In genomic region chr3:49333091-49333490, GRCh38 we compare ENCODE assay signal across 14 cellular contexts. TPM values are rescaled to one million over a fixed set of nuclear protein-coding genes. Genes with fewer than 3 reads are reported as not detected.
DNase-seq lines count a peak whose midpoint lies in the region; ATAC-seq and TF ChIP-seq lines count a peak whose summit lies in the region.
"Had no signal": no experiment of that assay in that cellular context is flagged by ENCODE, and none has a peak within 500 bp of the region (broad histone marks: within the 10 kb centered on the region; RNA-seq: fewer than 3 reads in every experiment).

No MANE protein-coding gene starts in this region.

- H3K9me1 ChIP-seq in IMR-90 (ENCODE audit: insufficient read depth, low read length) = peaks cover 5% of the 10 kb centered on the region; the same call in 1 of the 2 replicates

- H4K5ac ChIP-seq in IMR-90 (ENCODE audit: low read depth, low read length) = no peak overlapping the region

- no peak for TF ChIP-seq RAD21 in IMR-90 (IDR thresholded peaks at IDR 0.05; ENCODE audit: low read length)

- peaks cover 21 to 54% of the 10 kb centered on the region in 2 experiments; a peak in 3 of 4 replicates for H3K79me1 ChIP-seq in IMR-90 (ENCODE audit: low read depth in 1 of 2, low read length in 2 of 2)

- peaks cover 31% of the 10 kb centered on the region for H3K4me1 Mint-ChIP-seq in activated CD4-positive, alpha-beta T cell treated with anti-CD3 and anti-CD28 coated beads, Interleukin-2, amount 10 ng/mL, durations not matched to agents 7 days and 5 days
- H3K4me1 Mint-ChIP-seq in activated T-helper 2 cell treated with anti-CD3 and anti-CD28 coated beads, Interferon-gamma antibody, Interleukin-2, Interleukin-4, amounts not matched to agents 10 μg/mL and 5 μg/mL and 100 μg/mL, durations not matched to agents 14 hours and 24 hours and 36 hours (ENCODE audit: low read depth) = peaks cover 12% of the 10 kb centered on the region

- peak overlapping the region; percentile 79 for H3K27ac Mint-ChIP-seq in activated CD4-positive, alpha-beta T cell treated with anti-CD3 and anti-CD28 coated beads, Interleukin-2, amount 10 ng/mL, durations not matched to agents 7 days and 5 days
- H3K27ac Mint-ChIP-seq in activated T-helper 2 cell treated with anti-CD3 and anti-CD28 coated beads, Interferon-gamma antibody, Interleukin-2, Interleukin-4, amounts not matched to agents 10 μg/mL and 5 μg/mL and 100 μg/mL, durations not matched to agents 14 hours and 24 hours and 36 hours = no peak overlapping the region

- no peak overlapping the region for H2BK20ac ChIP-seq in IMR-90 (ENCODE audit: low read depth, low read length)

- H2BK15ac ChIP-seq in IMR-90 (ENCODE audit: low read depth, low read length) = no peak overlapping the region

- H3K9me3 Mint-ChIP-seq in activated CD4-positive, alpha-beta T cell treated with anti-CD3 and anti-CD28 coated beads, Interleukin-2, amount 10 ng/mL, durations not matched to agents 7 days and 5 days = no peaks in the 10 kb centered on the region
- H3K9me3 Mint-ChIP-seq in activated T-helper 2 cell treated with anti-CD3 and anti-CD28 coated beads, Interferon-gamma antibody, Interleukin-2, Interleukin-4, amounts not matched to agents 10 μg/mL and 5 μg/mL and 100 μg/mL, durations not matched to agents 14 hours and 24 hours and 36 hours = no peaks in the 10 kb centered on the region

- H3K9me3 ChIP-seq in IMR-90 (ENCODE audit: control insufficient read depth, insufficient read depth, low read length) (no peaks in the 10 kb centered on the region), mammary epithelial cell (replicated peaks; ENCODE audit: insufficient read depth, low read length) (no peaks in the 10 kb centered on the region), uterus (no peaks in the 10 kb centered on the region)
- H3K9me3 ChIP-seq: ascending aorta, tibial artery had no signal

- H3K79me2 ChIP-seq in mammary epithelial cell (ENCODE audit: insufficient read depth, low read length) = peaks cover 69% of the 10 kb centered on the region

- no peak overlapping the region for H2BK120ac ChIP-seq in IMR-90 (ENCODE audit: low read depth, low read length)

- H3K27me3 ChIP-seq in IMR-90 (ENCODE audit: control insufficient read depth, insufficient read depth, low read length) = no peaks in the 10 kb centered on the region
- no peaks in the 10 kb centered on the region for H3K27me3 ChIP-seq in mammary epithelial cell (ENCODE audit: insufficient read depth, low read length)
- no peaks in the 10 kb centered on the region for H3K27me3 ChIP-seq in uterus
- H3K27me3 ChIP-seq: ascending aorta, tibial artery had no signal

- H3K4ac ChIP-seq in IMR-90 (ENCODE audit: low read depth, low read length) = no peak overlapping the region

- peaks cover 47% of the 10 kb centered on the region for H3K36me3 Mint-ChIP-seq in activated CD4-positive, alpha-beta T cell treated with anti-CD3 and anti-CD28 coated beads, Interleukin-2, amount 10 ng/mL, durations not matched to agents 7 days and 5 days (ENCODE audit: low read depth)
- peaks cover 66% of the 10 kb centered on the region for H3K36me3 Mint-ChIP-seq in activated T-helper 2 cell treated with anti-CD3 and anti-CD28 coated beads, Interferon-gamma antibody, Interleukin-2, Interleukin-4, amounts not matched to agents 10 μg/mL and 5 μg/mL and 100 μg/mL, durations not matched to agents 14 hours and 24 hours and 36 hours (ENCODE audit: low read depth)

- TF ChIP-seq CTCF in IMR-90 (conservative IDR thresholded peaks at IDR 0.05; ENCODE audit: low read depth, low read length) (no peak), mammary epithelial cell (conservative IDR thresholded peaks at IDR 0.05 in 1 of 2, IDR thresholded peaks at IDR 0.05 in 1 of 2; ENCODE audit: extremely low read depth in 1 of 2, insufficient read depth in 1 of 2, low read depth in 1 of 2, low read length in 2 of 2) (no peak), uterus (IDR thresholded peaks at IDR 0.05) (no peak)

- no peak overlapping the region for H3K18ac ChIP-seq in IMR-90 (ENCODE audit: low read depth, low read length)

- H3K9ac ChIP-seq in IMR-90 (ENCODE audit: low read depth, low read length) = no peak overlapping the region
- H3K9ac ChIP-seq in mammary epithelial cell (ENCODE audit: insufficient read depth, low read length) = no peak overlapping the region

- H4K91ac ChIP-seq in IMR-90 (ENCODE audit: insufficient read depth, low read depth, low read length) = no peak overlapping the region

- no peak overlapping the region for H3K56ac ChIP-seq in IMR-90 (ENCODE audit: extremely low read depth, insufficient read depth, low read length)

- H3K4me1 ChIP-seq in IMR-90 (ENCODE audit: control insufficient read depth, insufficient read depth, low read length) (peaks cover 2% of the 10 kb centered on the region; the same call in 1 of the 2 replicates), mammary epithelial cell (ENCODE audit: insufficient read depth, low read length) (peaks cover 4% of the 10 kb centered on the region), uterus (no peaks in the 10 kb centered on the region)
- H3K4me1 ChIP-seq: ascending aorta had no signal

- no peak overlapping the region for H3K23ac ChIP-seq in IMR-90 (ENCODE audit: low read depth, low read length)

- H3K4me3 ChIP-seq in IMR-90 (ENCODE audit: insufficient read depth, low read depth, low read length) (no peak overlapping the region), mammary epithelial cell (replicated peaks in 1 of 3; ENCODE audit: insufficient read depth in 1 of 3, low read depth in 2 of 3, low read length in 3 of 3) (no peak overlapping the region), uterus (no peak overlapping the region)
- H3K4me3 ChIP-seq: ascending aorta, skin epidermis, tibial artery had no signal

- no peak overlapping the region for H2AK9ac ChIP-seq in IMR-90 (replicated peaks; ENCODE audit: low read depth, low read length, poor library complexity)

- POLR2A ChIA-PET in activated CD4-positive, alpha-beta T cell treated with anti-CD3 and anti-CD28 coated beads, Interleukin-2, amount 10 ng/mL, durations not matched to agents 7 days and 5 days (lab: Charles Lee) = no interaction called here
- POLR2A ChIA-PET in IMR-90 (lab: Charles Lee; ENCODE audit: unreplicated experiment) = interaction anchor here (0.6 kb wide), 2 partner anchors 199 to 304 kb away, joined by 3 to 4 read pairs; no protein-coding TSS in a partner anchor

- H3K36me3 ChIP-seq in IMR-90 (ENCODE audit: control insufficient read depth, insufficient read depth, low read length) (peaks cover 34% of the 10 kb centered on the region), mammary epithelial cell (ENCODE audit: insufficient read depth, low read length) (peaks cover 32% of the 10 kb centered on the region), uterus (no peaks in the 10 kb centered on the region)

- CTCF ChIA-PET in activated CD4-positive, alpha-beta T cell treated with anti-CD3 and anti-CD28 coated beads, Interleukin-2, amount 10 ng/mL, durations not matched to agents 7 days and 5 days (lab: Charles Lee) = interaction anchor here (0.6 to 2.5 kb wide), 6 partner anchors 10 to 311 kb away, joined by 3 to 7 read pairs (median 3); partner anchors contain the start of gene KLHDC8B
- CTCF ChIA-PET in IMR-90 (lab: Yijun Ruan, JAX) (interaction anchor here (0.6 kb wide), 1 partner anchor 111 kb away, joined by 5 read pairs; no protein-coding TSS in a partner anchor), mammary epithelial cell (lab: Charles Lee; ENCODE audit: low non-redundant PET) (no interaction called here)

- intact Hi-C loops in IMR-90 (cut with micrococcal nuclease) = no loop called here
- intact Hi-C loops in mammary epithelial cell (cut with micrococcal nuclease) = no loop called here
- intact Hi-C loops in activated T-helper 2 cell treated with anti-CD3 and anti-CD28 coated beads, Interferon-gamma antibody, Interleukin-2, Interleukin-4, amounts not matched to agents 10 μg/mL and 5 μg/mL and 100 μg/mL, durations not matched to agents 14 hours and 24 hours and 36 hours (cut with micrococcal nuclease) = no loop called here
- intact Hi-C loops in uterus (cut with DNase I; ENCODE audit: low total_unique reads) = no loop called here

- H4K20me1 ChIP-seq in IMR-90 (ENCODE audit: insufficient read depth, low read length) = no peaks in the 10 kb centered on the region; the same call in 1 of the 2 replicates
- no peaks in the 10 kb centered on the region for H4K20me1 ChIP-seq in mammary epithelial cell (ENCODE audit: insufficient read depth, low read length)

- dilution Hi-C loops in IMR-90 (cut with HindIII; ENCODE audit: low sequenced_read_pairs, unreplicated experiment) = no loop called here
- dilution Hi-C loops in mammary epithelial cell (cut with HindIII; ENCODE audit: low sequenced_read_pairs) = no loop called here

- DNase-seq in activated CD4-positive, alpha-beta T cell treated with anti-CD3 and anti-CD28 coated beads, Interleukin-2, amount 10 ng/mL, durations not matched to agents 7 days and 5 days = peak; percentile 30
- DNase-seq in activated CD4-positive, alpha-beta T cell treated with anti-CD3 and anti-CD28 coated beads for 1 hour = no peak
- DNase-seq in IMR-90 (no peak), mammary epithelial cell (peak; percentile 27), pons (ENCODE audit: low spot score) (peak; percentile 44), uterus (no peak)
- no peak for DNase-seq in activated T-helper 2 cell treated with anti-CD3 and anti-CD28 coated beads, Interferon-gamma antibody, Interleukin-2, Interleukin-4, amounts not matched to agents 10 μg/mL and 5 μg/mL and 100 μg/mL, durations not matched to agents 14 hours and 24 hours and 36 hours (ENCODE audit: low spot score)
- DNase-seq: effector CD4-positive, alpha-beta T cell; left cardiac atrium; NCI-H2107; tibial artery had no signal

- H3K4me2 ChIP-seq in IMR-90 (ENCODE audit: low read depth, low read length) = no peak overlapping the region
- H3K4me2 ChIP-seq in mammary epithelial cell (ENCODE audit: insufficient read depth, low read depth, low read length) = no peak overlapping the region

- TF ChIP-seq POLR2A in IMR-90 (IDR thresholded peaks at IDR 0.05; ENCODE audit: low read depth, low read length) (no peak), uterus (IDR thresholded peaks at IDR 0.05) (no peak)

- no peak overlapping the region for H2AFZ ChIP-seq in IMR-90 (replicated peaks; ENCODE audit: low read length, poor library complexity)
- no peak overlapping the region for H2AFZ ChIP-seq in mammary epithelial cell (ENCODE audit: low read depth, low read length)

- H3K14ac ChIP-seq in IMR-90 (replicated peaks; ENCODE audit: low read depth, low read length) = no peak overlapping the region

- WGBS in IMR-90 (ENCODE audit: extremely low coverage in 2 of 2, insufficient read length in 1 of 2), 2 experiments = no CpG with 5 or more reads among the region's 3 CpGs
- 94% methylated on average over 3 of the region's 3 CpGs for WGBS in mammary epithelial cell (ENCODE audit: low coverage, missing lambda C conversion rate)

- H2AK5ac ChIP-seq in IMR-90 (ENCODE audit: low read depth, low read length) = no peak overlapping the region

- H3K4me3 Mint-ChIP-seq in activated CD4-positive, alpha-beta T cell treated with anti-CD3 and anti-CD28 coated beads, Interleukin-2, amount 10 ng/mL, durations not matched to agents 7 days and 5 days = no peak overlapping the region
- H3K4me3 Mint-ChIP-seq in activated T-helper 2 cell treated with anti-CD3 and anti-CD28 coated beads, Interferon-gamma antibody, Interleukin-2, Interleukin-4, amounts not matched to agents 10 μg/mL and 5 μg/mL and 100 μg/mL, durations not matched to agents 14 hours and 24 hours and 36 hours (ENCODE audit: low read depth) = no peak overlapping the region

- ATAC-seq in IMR-90 (ENCODE audit: low read depth) (no peak), SK-N-SH treated with all-trans-retinoic acid at 6 μM for 48 hours (no peak)

- BruUV-seq in IMR-90 (replicated peaks; lab: Mats Ljungman, UMichigan) (no TSS peak), mammary epithelial cell (replicated peaks; lab: Mats Ljungman, UMichigan) (no TSS peak)

- H2BK5ac ChIP-seq in IMR-90 (ENCODE audit: low read depth, low read length, poor library complexity, severe bottlenecking) = no peak overlapping the region

- no peaks in the 10 kb centered on the region for H3K27me3 Mint-ChIP-seq in activated CD4-positive, alpha-beta T cell treated with anti-CD3 and anti-CD28 coated beads, Interleukin-2, amount 10 ng/mL, durations not matched to agents 7 days and 5 days
- no peaks in the 10 kb centered on the region for H3K27me3 Mint-ChIP-seq in activated T-helper 2 cell treated with anti-CD3 and anti-CD28 coated beads, Interferon-gamma antibody, Interleukin-2, Interleukin-4, amounts not matched to agents 10 μg/mL and 5 μg/mL and 100 μg/mL, durations not matched to agents 14 hours and 24 hours and 36 hours (ENCODE audit: low read depth)

- no peak overlapping the region for H4K8ac ChIP-seq in IMR-90 (ENCODE audit: low read depth in 2 of 2, low read length in 2 of 2)

- in situ Hi-C loops in IMR-90 (cut with MboI; ENCODE audit: low sequenced_read_pairs) = no loop called here
- in situ Hi-C loops in mammary epithelial cell (cut with MboI; ENCODE audit: low sequenced_read_pairs in 2 of 2) = no loop called here

- no peak overlapping the region for H3K27ac ChIP-seq in IMR-90 (ENCODE audit: insufficient read depth, low read length)
- no peak overlapping the region for H3K27ac ChIP-seq in mammary epithelial cell (ENCODE audit: insufficient read depth, low read depth, low read length)
- H3K27ac ChIP-seq in uterus = no peak overlapping the region
- H3K27ac ChIP-seq: ascending aorta, skin epidermis, tibial artery had no signal

RNA-seq across cellular contexts. Expression of gene USP4, which starts 6.8 kb away (rescaled TPM):
- 10 to 100 TPM; 87.1 to 88.4 TPM for total RNA-seq in activated CD4-positive, alpha-beta T cell treated with anti-CD3 and anti-CD28 coated beads, Interleukin-2, amount 10 ng/mL, durations not matched to agents 7 days and 5 days
- total RNA-seq in IMR-90 (2012; rRNA removed) (28.6 and 29.9 TPM in 2 replicates), mammary epithelial cell (10 to 100 TPM; 19.0 to 54.6 TPM), uterus (10 to 100 TPM in 3 of 4 donors, 1 to 10 TPM in 1; 9.2 to 78.3 (median 28.8) TPM)
- polyA plus RNA-seq in IMR-90 (2012; rRNA removed) (36.1 and 42.3 TPM in 2 replicates), mammary epithelial cell (34.1 TPM)
- polyA plus RNA-seq in IMR-90 (2012; cell fraction: cytosol; rRNA removed) = 14.9 and 18.2 TPM in 2 replicates
- polyA plus RNA-seq in IMR-90 (2012; cell fraction: nucleus; rRNA removed; ENCODE audit: low replicate concordance) = 35.6 and 104 TPM in 2 replicates
- polyA minus RNA-seq in mammary epithelial cell = 60.7 TPM
- total RNA-seq in activated T-helper 2 cell treated with anti-CD3 and anti-CD28 coated beads, Interferon-gamma antibody, Interleukin-2, Interleukin-4, amounts not matched to agents 10 μg/mL and 5 μg/mL and 100 μg/mL, durations not matched to agents 14 hours and 24 hours and 36 hours = 78.6 and 82.7 TPM in 2 replicates

RNA-seq across cellular contexts. Expression of gene GPX1, which starts 25.1 kb away (rescaled TPM):
- 100 to 1,000 TPM in 1 of 2 experiments, 10 to 100 TPM in 1; 89.7 to 110 TPM for total RNA-seq in activated CD4-positive, alpha-beta T cell treated with anti-CD3 and anti-CD28 coated beads, Interleukin-2, amount 10 ng/mL, durations not matched to agents 7 days and 5 days
- total RNA-seq in IMR-90 (2012; rRNA removed) = 126 and 128 TPM in 2 replicates
- polyA plus RNA-seq in IMR-90 (2012; rRNA removed) = 680 and 1,004 TPM in 2 replicates
- 950 and 1,047 TPM in 2 replicates for polyA plus RNA-seq in IMR-90 (2012; cell fraction: cytosol; rRNA removed)
- polyA plus RNA-seq in IMR-90 (2012; cell fraction: nucleus; rRNA removed; ENCODE audit: low replicate concordance) = 169 and 330 TPM in 2 replicates
- 100 to 1,000 TPM; 275 to 607 TPM for total RNA-seq in mammary epithelial cell
- 776 TPM for polyA plus RNA-seq in mammary epithelial cell
- 167 TPM for polyA minus RNA-seq in mammary epithelial cell
- 168 and 173 TPM in 2 replicates for total RNA-seq in activated T-helper 2 cell treated with anti-CD3 and anti-CD28 coated beads, Interferon-gamma antibody, Interleukin-2, Interleukin-4, amounts not matched to agents 10 μg/mL and 5 μg/mL and 100 μg/mL, durations not matched to agents 14 hours and 24 hours and 36 hours
- total RNA-seq in uterus = 100 to 1,000 TPM in 2 of 4 donors, 10 to 100 TPM in 2; 40.2 to 450 (median 81.2) TPM

RNA-seq across cellular contexts. Expression of gene C3orf62, which starts 56.1 kb away (rescaled TPM):
- total RNA-seq in activated CD4-positive, alpha-beta T cell treated with anti-CD3 and anti-CD28 coated beads, Interleukin-2, amount 10 ng/mL, durations not matched to agents 7 days and 5 days = 10 to 100 TPM; 12.2 to 13.5 TPM
- 0.83 and 0.90 TPM in 2 replicates for total RNA-seq in IMR-90 (2012; rRNA removed)
- 3.1 and 3.9 TPM in 2 replicates for polyA plus RNA-seq in IMR-90 (2012; rRNA removed)
- polyA plus RNA-seq in IMR-90 (2012; cell fraction: cytosol; rRNA removed) = 0.77 and 0.91 TPM in 2 replicates
- polyA plus RNA-seq in IMR-90 (2012; cell fraction: nucleus; rRNA removed; ENCODE audit: low replicate concordance) = 7.2 and 14.4 TPM in 2 replicates
- 1 to 10 TPM; 2.3 to 5.7 TPM for total RNA-seq in mammary epithelial cell
- polyA plus RNA-seq in mammary epithelial cell = 2.4 TPM
- 7.5 TPM for polyA minus RNA-seq in mammary epithelial cell
- 7.7 and 7.8 TPM in 2 replicates for total RNA-seq in activated T-helper 2 cell treated with anti-CD3 and anti-CD28 coated beads, Interferon-gamma antibody, Interleukin-2, Interleukin-4, amounts not matched to agents 10 μg/mL and 5 μg/mL and 100 μg/mL, durations not matched to agents 14 hours and 24 hours and 36 hours
- 1 to 10 TPM; 1.5 to 9.0 (median 4.9) TPM for total RNA-seq in uterus

Comparison
In these comparisons a context has a peak if more than half of its experiments do, and no peak if none do; other contexts are left out.
1. DNase-seq: peak in activated CD4-positive, alpha-beta T cell treated with anti-CD3 and anti-CD28 coated beads, Interleukin-2, amount 10 ng/mL, durations not matched to agents 7 days and 5 days (single experiment), mammary epithelial cell (single experiment) and pons (single experiment); none in activated CD4-positive, alpha-beta T cell treated with anti-CD3 and anti-CD28 coated beads for 1 hour (single experiment), IMR-90 (single experiment), activated T-helper 2 cell treated with anti-CD3 and anti-CD28 coated beads, Interferon-gamma antibody, Interleukin-2, Interleukin-4, amounts not matched to agents 10 μg/mL and 5 μg/mL and 100 μg/mL, durations not matched to agents 14 hours and 24 hours and 36 hours (single experiment) and uterus (0 of 2).